Comparison of ENCODE assay signal across 27 cellular contexts in the genomic region with DNA sequence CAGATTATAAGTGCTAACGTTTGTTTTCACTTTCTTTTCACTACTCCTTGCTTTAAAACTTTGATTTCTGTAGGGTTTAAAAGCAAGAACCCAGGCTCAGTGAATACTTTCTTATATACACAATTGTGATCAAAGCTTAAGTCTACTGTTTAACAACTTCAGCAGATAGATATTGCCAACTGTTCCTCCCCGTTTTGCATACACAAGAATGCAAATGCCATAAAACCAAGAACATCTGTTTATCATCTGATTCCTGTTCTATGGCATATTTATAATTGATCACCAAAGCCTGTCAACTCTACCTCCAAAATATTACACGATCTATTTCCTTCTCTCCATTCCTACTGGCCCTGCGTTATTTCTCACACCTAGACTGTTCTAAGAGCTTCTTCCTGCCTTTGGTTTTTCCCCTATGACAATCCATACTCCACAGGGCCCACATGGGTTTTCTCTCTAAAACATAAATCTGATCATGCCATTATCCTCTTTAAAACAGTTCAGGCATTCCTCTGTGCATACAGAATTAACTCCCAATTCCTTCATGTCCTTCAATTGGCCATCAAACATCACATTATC. TPM values are rescaled to one million over a fixed set of nuclear protein-coding genes. Genes with fewer than 3 reads are reported as not detected.
DNase-seq lines count a peak whose midpoint lies in the region; ATAC-seq, FAIRE-seq and TF ChIP-seq lines count a peak whose summit lies in the region.
"Had no signal": no experiment of that assay in that cellular context is flagged by ENCODE, and none has a peak within 500 bp of the region (broad histone marks: within the 10 kb centered on the region; RNA-seq: fewer than 3 reads in every experiment).

No MANE protein-coding gene starts in this region.

- ATAC-seq in natural killer cell (peak in 2 of 3 donors; percentile 36 to 52), GM19452 (IDR thresholded peaks at IDR 0.05; ENCODE audit: unreplicated experiment) (no peak)
- ATAC-seq: esophagus mucosa, gastroesophageal sphincter had no signal

- H3K36me3 Mint-ChIP-seq in chondrocyte (ENCODE audit: low read depth) = no peaks in the 10 kb centered on the region
- no peaks in the 10 kb centered on the region for H3K36me3 Mint-ChIP-seq in natural killer cell

- no peaks in the 10 kb centered on the region for H3K27me3 Mint-ChIP-seq in chondrocyte (ENCODE audit: low read depth)
- no peaks in the 10 kb centered on the region for H3K27me3 Mint-ChIP-seq in natural killer cell (ENCODE audit: low read depth in 2 of 2)

- H3K9me3 Mint-ChIP-seq in chondrocyte (ENCODE audit: low read depth) = no peaks in the 10 kb centered on the region
- H3K9me3 Mint-ChIP-seq in natural killer cell = no peaks in the 10 kb centered on the region
- H3K9me3 Mint-ChIP-seq: T-helper 2 cell treated with Interferon-gamma antibody and Interleukin-4, amounts not matched to agents 5 μg/mL and 100 μg/mL, for 36 hours had no signal

- intact Hi-C loops in natural killer cell (cut with micrococcal nuclease) = no loop called here

- DNase-seq in DMS 273 (lab: John Stamatoyannopoulos, UW; ENCODE audit: unreplicated experiment) (peak; percentile 24), DMS 273 treated with DMSO at 0.1 percent for 48 hours (lab: John Stamatoyannopoulos, UW) (no peak), H54 (ENCODE audit: insufficient read length, low spot score) (no peak), chondrocyte (ENCODE audit: low spot score) (no peak), natural killer cell (no peak), germinal center (ENCODE audit: low spot score) (no peak), H7 (no peak)
- DNase-seq: activated CD4-positive, alpha-beta T cell treated with anti-CD3 and anti-CD28 coated beads, Interleukin-2, amount 50 U/mL, for 48 hours; activated gamma-delta T cell treated with Interleukin-2 at 50 U/mL for 16 hours; activated T-cell treated with anti-CD3 and anti-CD28 coated beads for 4 hours; AML-193; Caco-2; NCI-H1092 treated with DMSO at 0.1 percent for 48 hours; NCI-H187 treated with DMSO at 0.1 percent for 48 hours; NCI-H69; SK-N-SH; stimulated activated CD4-positive, alpha-beta T cell treated with anti-CD3 and anti-CD28 coated beads, Interleukin-1b, Interleukin-23, amount 100 ng/mL, for 48 hours; substantia nigra had no signal

- H3K4me3 ChIP-seq in H7 (ENCODE audit: insufficient read depth, low read depth, low read length) = no peak overlapping the region
- H3K4me3 ChIP-seq: coronary artery, gastroesophageal sphincter, skin epidermis had no signal

- H3K36me3 ChIP-seq in H7 (replicated peaks; ENCODE audit: control insufficient read depth, insufficient read depth, low read length) = no peaks in the 10 kb centered on the region
- H3K36me3 ChIP-seq: gastroesophageal sphincter had no signal

- FAIRE-seq in H54 (lab: Jason Lieb, UNC) = peak; percentile 57
- FAIRE-seq: bronchial epithelial cell, GM12892, islet of Langerhans had no signal

- H3K4me3 Mint-ChIP-seq in chondrocyte (ENCODE audit: unreplicated experiment) (no peak overlapping the region), natural killer cell (peak overlapping the region; percentile 51)
- H3K4me3 Mint-ChIP-seq: T-helper 2 cell treated with Interferon-gamma antibody and Interleukin-4, amounts not matched to agents 5 μg/mL and 100 μg/mL, for 36 hours had no signal

- TF ChIP-seq POLR2A in H54 (IDR thresholded peaks at IDR 0.05; ENCODE audit: low read depth, low read length) = no peak

- peak overlapping the region; percentile 58 for H3K27ac Mint-ChIP-seq in chondrocyte (ENCODE audit: unreplicated experiment)
- peak overlapping the region in 1 of 2 donors; percentile 46 for H3K27ac Mint-ChIP-seq in natural killer cell
- H3K27ac Mint-ChIP-seq: T-helper 2 cell treated with Interferon-gamma antibody and Interleukin-4, amounts not matched to agents 5 μg/mL and 100 μg/mL, for 36 hours had no signal

- H3K4me1 Mint-ChIP-seq in chondrocyte (ENCODE audit: low read depth) (peaks cover 60% of the 10 kb centered on the region), natural killer cell (peaks cover 55 to 58% of the 10 kb centered on the region in 2 donors)

- no peak for TF ChIP-seq CTCF in chondrocyte (IDR thresholded peaks at IDR 0.05)
- TF ChIP-seq CTCF in natural killer cell (IDR thresholded peaks at IDR 0.05) = no peak

- H3K27me3 ChIP-seq in H7 (ENCODE audit: control insufficient read depth, insufficient read depth, low read length) = no peaks in the 10 kb centered on the region
- H3K27me3 ChIP-seq: gastroesophageal sphincter had no signal

RNA-seq across cellular contexts. Expression of gene MED13L, which starts 15.9 kb away (rescaled TPM):
- 154 to 211 TPM (median 162 TPM) in 3 replicates for total RNA-seq in chondrocyte
- total RNA-seq in natural killer cell = 100 to 1,000 TPM; 237 to 316 (median 240) TPM
- 39.7 and 49.3 TPM in 2 replicates for total RNA-seq in H7 (2014; rRNA removed; shearing (Covaris generic))
